Comparison of ENCODE assay signal across 8 cellular contexts in genomic region chr5:472656-473343, GRCh38. TPM values are rescaled to one million over a fixed set of nuclear protein-coding genes. Genes with fewer than 3 reads are reported as not detected.
DNase-seq lines count a peak whose midpoint lies in the region; ATAC-seq and TF ChIP-seq lines count a peak whose summit lies in the region.

No MANE protein-coding gene starts in this region.

- no peaks in the 10 kb centered on the region for H3K4me1 Mint-ChIP-seq in Calu3 (ENCODE audit: low read depth, unreplicated experiment)

- H2AFZ ChIP-seq in OCI-LY1 (ENCODE audit: low read length), result peak overlapping the region; percentile 58; the same call in 1 of the 2 replicates

- TF ChIP-seq CTCF in Calu3 (IDR thresholded peaks at IDR 0.05; ENCODE audit: unreplicated experiment) (no peak), OCI-LY1 (IDR thresholded peaks at IDR 0.05; ENCODE audit: low read length) (no peak), epithelial cell of proximal tubule (conservative IDR thresholded peaks at IDR 0.05; ENCODE audit: low read depth, low read length) (no peak)

- 0 out of 2 replicates have a peak, but pooled peaks cover 4% of the 10 kb centered on the region for H3K79me2 ChIP-seq in OCI-LY1 (ENCODE audit: insufficient read depth, low read length)

- H3K4me2 ChIP-seq in OCI-LY1 (ENCODE audit: low read length), result peak overlapping the region; percentile 94

- H3K27ac ChIP-seq in OCI-LY1 (ENCODE audit: low read depth, low read length, poor library complexity, severe bottlenecking), result peak overlapping the region; percentile 30

- DNase-seq in Calu3, result peak; percentile 78
- peak in 71 of 76 experiments; percentile 29 to 86 (median 75) for DNase-seq in HUDEP-2 (lab: John Stamatoyannopoulos, UW; ENCODE audit: unreplicated experiment in 76 of 76)
- peak; percentile 84 for DNase-seq in activated T-cell treated with anti-CD3 and anti-CD28 coated beads for 4 hours
- DNase-seq in epithelial cell of proximal tubule (ENCODE audit: low read depth), result no peak
- DNase-seq in mucosa of gallbladder (ENCODE audit: low spot score), result peak; percentile 89
- DNase-seq in stimulated activated CD8-positive, alpha-beta memory T cell treated with anti-CD3 and anti-CD28 coated beads, Interleukin-4, amount 100 ng/mL, for 24 hours (ENCODE audit: low read depth), result peak; percentile 87

- peaks cover 53% of the 10 kb centered on the region for H3K36me3 Mint-ChIP-seq in Calu3 (ENCODE audit: insufficient read depth, unreplicated experiment)

- no peaks in the 10 kb centered on the region for H3K9me3 Mint-ChIP-seq in Calu3 (ENCODE audit: low read depth, unreplicated experiment)

- H3K9ac ChIP-seq in OCI-LY1 (ENCODE audit: low read length), result peak overlapping the region; percentile 100

- peak overlapping the region; percentile 64 for H3K27ac Mint-ChIP-seq in Calu3 (ENCODE audit: unreplicated experiment)

- no peaks in the 10 kb centered on the region for H3F3A ChIP-seq in OCI-LY1 (ENCODE audit: insufficient read depth, low read length)

- intact Hi-C loops in Calu3 (cut with micrococcal nuclease; ENCODE audit: unreplicated experiment), result no loop called here

- BruUV-seq in Calu3 (replicated peaks; lab: Mats Ljungman, UMichigan), result no TSS peak

- H4K20me1 ChIP-seq in OCI-LY1 (ENCODE audit: insufficient read depth, low read length), result no peaks in the 10 kb centered on the region

- CTCF ChIA-PET in Calu3 (lab: Charles Lee), result interaction anchor here (1.4 kb wide), 1 partner anchor 26 kb away, joined by 7 read pairs; no protein-coding TSS in a partner anchor

- H3K9me3 ChIP-seq in OCI-LY1 (ENCODE audit: low read length), result no peaks in the 10 kb centered on the region

- peak overlapping the region; percentile 83 for H3K4me3 Mint-ChIP-seq in Calu3 (ENCODE audit: low read depth, unreplicated experiment)

- peaks cover 23% of the 10 kb centered on the region for H3K36me3 ChIP-seq in OCI-LY1 (ENCODE audit: insufficient read depth, low read length)

- H3K4me3 ChIP-seq in OCI-LY1 (ENCODE audit: low read depth, low read length, poor library complexity, severe bottlenecking) (peak overlapping the region; percentile 86), epithelial cell of proximal tubule (ENCODE audit: low read depth, low read length) (peak overlapping the region; percentile 85)

- H3K27me3 Mint-ChIP-seq in Calu3 (ENCODE audit: unreplicated experiment), result peaks cover 45% of the 10 kb centered on the region

- no peaks in the 10 kb centered on the region for H3K9me2 ChIP-seq in OCI-LY1 (ENCODE audit: low read depth, low read length)

- peak; percentile 74 for ATAC-seq in GM21381 (IDR thresholded peaks at IDR 0.05; ENCODE audit: unreplicated experiment)

- peaks cover 18% of the 10 kb centered on the region; the same call in 1 of the 2 replicates for H3K27me3 ChIP-seq in OCI-LY1 (ENCODE audit: insufficient read depth, low read length)

- peaks cover 39% of the 10 kb centered on the region for H3K4me1 ChIP-seq in OCI-LY1 (ENCODE audit: insufficient read depth, low read length, severe bottlenecking)

RNA-seq across cellular contexts. Expression of gene EXOC3, which starts 29.8 kb away (rescaled TPM):
- total RNA-seq in Calu3 (2022) (63.8 and 69.4 TPM in 2 replicates), epithelial cell of proximal tubule (23.8 and 27.2 TPM in 2 replicates), mucosa of gallbladder (71.6 TPM)

RNA-seq across cellular contexts. Expression of gene SLC9A3, which starts 51.4 kb away (rescaled TPM):
- total RNA-seq in Calu3 (2022) (1.1 and 2.0 TPM in 2 replicates), epithelial cell of proximal tubule (1.3 and 3.2 TPM in 2 replicates), mucosa of gallbladder (537 TPM)

Comparison
In these comparisons a context has a peak if more than half of its experiments do, and no peak if none do; other contexts are left out.
1. RNA of gene SLC9A3, which starts 51.4 kb away (total RNA-seq): 537 TPM in mucosa of gallbladder (single experiment); 1.3 to 3.2 TPM in epithelial cell of proximal tubule and 1.1 to 2.0 TPM in Calu3; every median in the first group is over 100 times any median in the second.